19 cellular contexts compared by ENCODE assay signal in genomic region chr10:71465576-71466252, GRCh38.
DNase-seq lines count a peak whose midpoint lies in the region; ATAC-seq and TF ChIP-seq lines count a peak whose summit lies in the region.
"Had no signal": no experiment of that assay in that cellular context is flagged by ENCODE, and none has a peak within 500 bp of the region (broad histone marks: within the 10 kb centered on the region; RNA-seq: fewer than 3 reads in every experiment).

No MANE protein-coding gene starts in this region.

- H3K36me3 ChIP-seq in heart right ventricle = no peaks in the 10 kb centered on the region
- no peaks in the 10 kb centered on the region for H3K36me3 ChIP-seq in left ventricle myocardium inferior
- H3K36me3 ChIP-seq in right lobe of liver = no peaks in the 10 kb centered on the region

- no peaks in the 10 kb centered on the region for H3K36me3 Mint-ChIP-seq in brain
- no peaks in the 10 kb centered on the region for H3K36me3 Mint-ChIP-seq in mesothelial cell of epicardium
- no peaks in the 10 kb centered on the region for H3K36me3 Mint-ChIP-seq in type B pancreatic cell
- H3K36me3 Mint-ChIP-seq: CD8-positive, alpha-beta T cell had no signal

- H3K27me3 Mint-ChIP-seq in brain (peaks cover 4% of the 10 kb centered on the region), mesothelial cell of epicardium (ENCODE audit: low read depth) (peaks cover 7% of the 10 kb centered on the region), type B pancreatic cell (peaks cover 4% of the 10 kb centered on the region)

- intact Hi-C loops in heart right ventricle (cut with DNase I) = no loop called here
- intact Hi-C loops in left ventricle myocardium inferior (cut with micrococcal nuclease) = no loop called here
- intact Hi-C loops in right lobe of liver (cut with DNase I) = no loop called here

- H3K27ac Mint-ChIP-seq in brain = peak overlapping the region in 3 of 5 experiments; percentile 1 to 56 (median 27)
- H3K27ac Mint-ChIP-seq in mesothelial cell of epicardium = peak overlapping the region; percentile 73
- H3K27ac Mint-ChIP-seq in type B pancreatic cell = no peak overlapping the region
- H3K27ac Mint-ChIP-seq: CD8-positive, alpha-beta T cell had no signal

- H3K9me3 Mint-ChIP-seq in brain = no peaks in the 10 kb centered on the region
- no peaks in the 10 kb centered on the region for H3K9me3 Mint-ChIP-seq in mesothelial cell of epicardium
- H3K9me3 Mint-ChIP-seq in type B pancreatic cell = no peaks in the 10 kb centered on the region
- H3K9me3 Mint-ChIP-seq: CD8-positive, alpha-beta T cell had no signal

- 68 to 80% methylated on average over 18 of the region's 18 CpGs for WGBS in heart right ventricle, 2 donors
- 76% methylated on average over 8 of the region's 18 CpGs for WGBS in right lobe of liver (ENCODE audit: insufficient coverage, low coverage, low lambda C conversion rate, missing lambda C conversion rate)

- peaks cover 0 to 21% (median 12%) of the 10 kb centered on the region in 9 donors for H3K4me1 ChIP-seq in heart right ventricle
- H3K4me1 ChIP-seq in left ventricle myocardium inferior = peaks cover 34% of the 10 kb centered on the region
- H3K4me1 ChIP-seq in right lobe of liver = peaks cover 0 to 20% (median 5%) of the 10 kb centered on the region in 4 donors
- H3K4me1 ChIP-seq: A549 had no signal

- H3K4me3 ChIP-seq in heart right ventricle (no peak overlapping the region), left ventricle myocardium inferior (no peak overlapping the region), right lobe of liver (no peak overlapping the region)
- H3K4me3 ChIP-seq: A549 had no signal

- TF ChIP-seq POLR2A in right lobe of liver (IDR thresholded peaks at IDR 0.05) = no peak

- H3K9me3 ChIP-seq in heart right ventricle (no peaks in the 10 kb centered on the region), left ventricle myocardium inferior (replicated peaks) (no peaks in the 10 kb centered on the region), right lobe of liver (no peaks in the 10 kb centered on the region)
- H3K9me3 ChIP-seq: A549 had no signal

- no peaks in the 10 kb centered on the region for H3K4me1 Mint-ChIP-seq in brain
- peaks cover 7% of the 10 kb centered on the region for H3K4me1 Mint-ChIP-seq in mesothelial cell of epicardium
- peaks cover 4% of the 10 kb centered on the region for H3K4me1 Mint-ChIP-seq in type B pancreatic cell (ENCODE audit: unreplicated experiment)

- H3K4me3 Mint-ChIP-seq in brain (no peak overlapping the region), mesothelial cell of epicardium (no peak overlapping the region), type B pancreatic cell (peak overlapping the region; percentile 46)
- H3K4me3 Mint-ChIP-seq: CD8-positive, alpha-beta T cell had no signal

- no peak for DNase-seq in heart right ventricle
- DNase-seq in left ventricle myocardium inferior = no peak
- DNase-seq in mesothelial cell of epicardium (ENCODE audit: low spot score in 2 of 2, unreplicated experiment in 2 of 2) = no peak
- DNase-seq in type B pancreatic cell (ENCODE audit: extremely low spot score, unreplicated experiment) = no peak
- no peak for DNase-seq in NCI-H1694 treated with DMSO at 0.1 percent for 48 hours (lab: John Stamatoyannopoulos, UW)
- no peak for DNase-seq in NCI-H1930 (lab: John Stamatoyannopoulos, UW)
- DNase-seq in right lobe of liver = no peak
- DNase-seq: Calu3; CD8-positive, alpha-beta T cell; GF-D8; KBM-7; NCI-H187; NCI-H2171 treated with DMSO at 0.1 percent for 48 hours; NCI-H446 treated with DMSO at 0.1 percent for 48 hours; OCI-M1; Right ventricle myocardium superior had no signal

- TF ChIP-seq CTCF in heart right ventricle (IDR thresholded peaks at IDR 0.05) (no peak), left ventricle myocardium inferior (IDR thresholded peaks at IDR 0.05; ENCODE audit: borderline replicate concordance) (no peak), brain (conservative IDR thresholded peaks at IDR 0.05) (no peak), mesothelial cell of epicardium (IDR thresholded peaks at IDR 0.05; ENCODE audit: unreplicated experiment) (no peak), type B pancreatic cell (conservative IDR thresholded peaks at IDR 0.05) (no peak), right lobe of liver (IDR thresholded peaks at IDR 0.05) (no peak)

- H3K27me3 ChIP-seq in heart right ventricle (no peaks in the 10 kb centered on the region), left ventricle myocardium inferior (ENCODE audit: low read depth) (no peaks in the 10 kb centered on the region), right lobe of liver (no peaks in the 10 kb centered on the region)

- H3K27ac ChIP-seq in heart right ventricle (no peak overlapping the region), left ventricle myocardium inferior (replicated peaks) (no peak overlapping the region), right lobe of liver (no peak overlapping the region)
- H3K27ac ChIP-seq: A549 had no signal

- ATAC-seq in heart right ventricle (peak; percentile 17 to 80 (median 33)), right lobe of liver (no peak)
- ATAC-seq: A549; CD8-positive, alpha-beta T cell; HCT116 had no signal

Comparison
In these comparisons a context has a peak if more than half of its experiments do, and no peak if none do; other contexts are left out.
1. ATAC-seq: peak in heart right ventricle (8 of 8); none in right lobe of liver (0 of 4).